Comparison of ENCODE assay signal across 1 cellular context in the genomic region with DNA sequence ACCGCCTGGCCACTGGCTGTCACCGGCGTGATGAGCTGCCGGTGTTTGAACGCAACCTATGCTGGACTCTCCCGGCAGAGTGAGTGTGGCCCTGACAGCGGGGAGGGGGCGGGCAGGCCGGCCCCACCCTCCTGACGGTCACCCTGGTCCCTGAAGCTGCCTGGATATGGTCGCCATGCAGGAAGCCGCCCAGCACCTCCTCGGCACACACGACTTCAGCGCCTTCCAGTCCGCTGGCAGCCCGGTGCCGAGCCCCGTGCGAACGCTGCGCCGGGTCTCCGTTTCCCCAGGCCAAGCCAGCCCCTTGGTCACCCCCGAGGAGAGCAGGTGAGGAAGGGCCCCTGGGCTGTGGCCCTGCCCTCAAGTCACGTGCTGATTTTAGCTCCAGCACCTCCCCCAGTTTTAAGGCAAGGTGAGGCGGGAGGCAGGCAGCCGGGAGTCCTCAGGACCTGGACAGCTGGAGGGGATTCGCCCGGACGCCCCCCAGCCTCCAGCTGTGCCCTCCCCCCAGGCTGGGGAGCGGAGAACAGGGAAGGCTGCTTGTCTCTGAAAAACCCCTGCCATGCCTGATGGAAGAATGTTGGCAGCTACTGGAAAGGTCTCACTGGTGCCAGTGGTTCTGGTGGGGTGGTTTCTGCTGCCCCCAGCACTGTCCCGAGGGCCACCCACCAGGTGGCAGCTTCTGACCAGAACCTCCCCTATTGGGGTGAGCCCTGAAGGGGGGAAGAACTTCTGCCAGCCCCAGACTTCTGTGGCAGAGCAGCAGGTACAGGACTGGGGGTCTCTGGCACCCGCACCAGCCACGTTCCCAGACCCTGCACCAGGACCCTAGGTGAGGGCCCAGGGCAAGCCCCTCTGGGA.
TF ChIP-seq lines count a peak whose summit lies in the region.

No MANE protein-coding gene starts in this region.

TF ChIP-seq in HCT116, 20 proteins besides CTCF, POLR2A, EP300 and RAD21 (continued from another document):
- TF ChIP-seq POLR2AphosphoS5 (IDR thresholded peaks at IDR 0.05; ENCODE audit: low read depth, low read length), result peak; percentile 10
